23 cellular contexts compared by ENCODE assay signal in the genomic region with DNA sequence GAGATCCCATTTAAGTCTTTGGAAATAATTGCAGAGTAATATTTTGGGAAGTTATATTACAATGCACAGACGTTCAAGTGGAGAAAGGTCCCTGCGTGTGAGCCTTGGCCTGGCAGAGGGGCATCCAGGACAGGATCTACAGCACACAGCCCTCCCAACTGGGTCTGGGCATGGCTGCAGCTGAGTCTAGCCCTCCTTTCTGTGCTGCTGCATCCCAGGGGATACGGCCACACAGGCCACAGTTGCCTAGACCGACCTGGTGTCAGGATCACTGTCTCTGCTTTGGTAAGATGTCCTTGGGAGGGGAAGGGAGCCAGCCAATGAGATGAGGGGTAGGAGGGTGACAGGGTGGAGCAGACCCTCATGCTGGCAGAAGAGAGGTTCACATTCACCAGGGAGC.
"Had no signal": no experiment of that assay in that cellular context is flagged by ENCODE, and none has a peak within 500 bp of the region (broad histone marks: within the 10 kb centered on the region; RNA-seq: fewer than 3 reads in every experiment).

No MANE protein-coding gene starts in this region.

- H3K27me3 ChIP-seq: neural progenitor cell, transverse colon, vagina had no signal

- H3K36me3 Mint-ChIP-seq: naive B cell had no signal

- H3K4me3 ChIP-seq: lung, neural progenitor cell, prostate gland, transverse colon, vagina had no signal

- H3K27ac Mint-ChIP-seq: activated CD4-positive, alpha-beta T cell treated with anti-CD3 and anti-CD28 coated beads, Interleukin-2, amount 10 ng/mL, durations not matched to agents 24 days and 14 days; activated T-helper 2 cell treated with anti-CD3 and anti-CD28 coated beads, Interferon-gamma antibody, Interleukin-2, Interleukin-4, amounts not matched to agents 10 μg/mL and 5 μg/mL and 100 μg/mL, durations not matched to agents 14 hours and 24 hours and 36 hours; naive B cell; neural progenitor cell; stimulated activated effector memory CD8-positive, alpha-beta T cell treated with anti-CD3 and anti-CD28 coated beads, Interleukin-12 subunit alpha, Interleukin-12 subunit beta, amount 100 ng/mL, for 72 hours had no signal

- H3K9me3 Mint-ChIP-seq: activated CD4-positive, alpha-beta T cell treated with anti-CD3 and anti-CD28 coated beads, Interleukin-2, amount 10 ng/mL, durations not matched to agents 24 days and 14 days; activated naive CD4-positive, alpha-beta T cell treated with anti-CD3 and anti-CD28 coated beads, Interleukin-2, amount 50 U/mL, for 72 hours; activated T-helper 2 cell treated with anti-CD3 and anti-CD28 coated beads, Interferon-gamma antibody, Interleukin-2, Interleukin-4, amounts not matched to agents 10 μg/mL and 5 μg/mL and 100 μg/mL, durations not matched to agents 14 hours and 24 hours and 36 hours; stimulated activated effector memory CD8-positive, alpha-beta T cell treated with anti-CD3 and anti-CD28 coated beads, Interleukin-12 subunit alpha, Interleukin-12 subunit beta, amount 100 ng/mL, for 72 hours; stimulated activated naive CD8-positive, alpha-beta T cell treated with anti-CD3 and anti-CD28 coated beads, Interleukin-15, amount 100 ng/mL, for 72 hours had no signal

- DNase-seq: activated CD4-positive, alpha-beta T cell treated with anti-CD3 and anti-CD28 coated beads, Interleukin-2, amount 10 ng/mL, durations not matched to agents 24 days and 14 days; activated T-cell treated with anti-CD3 and anti-CD28 coated beads, Interleukin-2, amount 50 U/mL, for 1 hour; amygdala; dermis blood vessel endothelial cell; effector memory CD4-positive, alpha-beta T cell; foreskin melanocyte; naive B cell; stimulated activated CD4-positive, alpha-beta T cell treated with anti-CD3 and anti-CD28 coated beads, Interleukin-1b, Interleukin-23, amount 100 ng/mL, for 48 hours; stimulated activated naive CD8-positive, alpha-beta T cell treated with anti-CD3 and anti-CD28 coated beads, Interleukin-15, amount 100 ng/mL, for 72 hours; SW 1271; transverse colon had no signal

- H3K4me3 Mint-ChIP-seq: activated CD4-positive, alpha-beta T cell treated with anti-CD3 and anti-CD28 coated beads, Interleukin-2, amount 10 ng/mL, durations not matched to agents 24 days and 14 days; naive B cell; neural progenitor cell; stimulated activated effector memory CD8-positive, alpha-beta T cell treated with anti-CD3 and anti-CD28 coated beads, Interleukin-12 subunit alpha, Interleukin-12 subunit beta, amount 100 ng/mL, for 72 hours; stimulated activated naive CD8-positive, alpha-beta T cell treated with anti-CD3 and anti-CD28 coated beads, Interleukin-15, amount 100 ng/mL, for 72 hours had no signal

- H3K9me3 ChIP-seq: prostate gland, transverse colon, vagina had no signal

- H3K4me1 Mint-ChIP-seq: naive B cell had no signal

- ATAC-seq: activated CD4-positive, CD25-positive, alpha-beta regulatory T cell treated with anti-CD3 and anti-CD28 coated beads, Interleukin-2, amount 50 U/mL, for 24 hours; activated naive CD4-positive, alpha-beta T cell treated with anti-CD3 and anti-CD28 coated beads, Interleukin-2, amount 50 U/mL, for 72 hours; esophagus mucosa; left lobe of liver; stimulated activated effector memory CD8-positive, alpha-beta T cell treated with anti-CD3 and anti-CD28 coated beads, Interleukin-12 subunit alpha, Interleukin-12 subunit beta, amount 100 ng/mL, for 72 hours; stimulated activated naive CD8-positive, alpha-beta T cell treated with anti-CD3 and anti-CD28 coated beads, Interleukin-15, amount 100 ng/mL, for 72 hours had no signal

- H3K36me3 ChIP-seq: neural progenitor cell, prostate gland, transverse colon, vagina had no signal

- H3K27me3 Mint-ChIP-seq: activated CD4-positive, alpha-beta T cell treated with anti-CD3 and anti-CD28 coated beads, Interleukin-2, amount 10 ng/mL, durations not matched to agents 24 days and 14 days; stimulated activated naive CD8-positive, alpha-beta T cell treated with anti-CD3 and anti-CD28 coated beads, Interleukin-15, amount 100 ng/mL, for 72 hours had no signal

- H3K27ac ChIP-seq: neural progenitor cell, prostate gland, transverse colon, vagina, VCaP had no signal

- FAIRE-seq: endothelial cell of umbilical vein had no signal

- H3K4me1 ChIP-seq: neural progenitor cell, prostate gland, transverse colon, vagina had no signal
